In the genomic region with DNA sequence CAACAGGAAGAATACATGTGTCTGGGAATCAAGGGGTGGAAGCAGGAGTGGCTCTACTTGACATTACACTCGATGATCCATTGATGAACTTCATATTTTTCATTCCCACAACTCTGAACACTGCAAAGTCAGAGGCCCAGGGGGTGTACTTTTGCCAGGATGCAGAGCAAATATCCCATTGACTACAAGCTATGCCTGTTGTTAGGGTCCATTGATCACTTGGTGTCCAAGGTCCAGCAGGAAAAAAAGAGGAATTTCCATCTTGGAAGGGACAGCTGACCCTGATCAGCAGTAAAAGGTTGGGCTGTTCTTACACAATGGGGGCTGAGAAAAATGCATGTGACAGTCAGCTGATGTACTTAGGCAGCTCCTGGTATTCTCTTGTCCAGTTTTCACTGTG, we compare ENCODE assay signal across 1 cellular context.
TF ChIP-seq lines count a peak whose summit lies in the region.

No MANE protein-coding gene starts in this region.

TF ChIP-seq in HepG2, 621 proteins besides CTCF, POLR2A, EP300 and RAD21 (continued from another document and continues in another):
- TF ChIP-seq MLXIP (CRISPR knock-in tag; IDR thresholded peaks at IDR 0.05; ENCODE audit: borderline replicate concordance) (no peak), ZNF101 (CRISPR knock-in tag; IDR thresholded peaks at IDR 0.05; ENCODE audit: borderline replicate concordance, low read depth) (no peak), KDM3A (CRISPR knock-in tag; IDR thresholded peaks at IDR 0.05; ENCODE audit: low read depth) (no peak), SUZ12 (IDR thresholded peaks at IDR 0.05; ENCODE audit: low read depth, low read length) (no peak), ZBTB33 (CRISPR knock-in tag; IDR thresholded peaks at IDR 0.05) (no peak), GATA4 (IDR thresholded peaks at IDR 0.05; ENCODE audit: borderline replicate concordance, low read depth) (no peak), ZNF142 (CRISPR knock-in tag; IDR thresholded peaks at IDR 0.05) (no peak), SMARCE1 (IDR thresholded peaks at IDR 0.05; ENCODE audit: borderline replicate concordance) (no peak), ARID4A (CRISPR knock-in tag; IDR thresholded peaks at IDR 0.05; ENCODE audit: borderline replicate concordance) (no peak), MTF2 (CRISPR knock-in tag; IDR thresholded peaks at IDR 0.05; ENCODE audit: borderline replicate concordance) (no peak), ZBTB49 (CRISPR knock-in tag; IDR thresholded peaks at IDR 0.05; ENCODE audit: borderline replicate concordance) (no peak), WIZ (CRISPR knock-in tag; IDR thresholded peaks at IDR 0.05) (no peak), GLI4 (CRISPR knock-in tag; IDR thresholded peaks at IDR 0.05; ENCODE audit: borderline replicate concordance) (no peak), ZSCAN30 (CRISPR knock-in tag; IDR thresholded peaks at IDR 0.05) (no peak), HNF1B (CRISPR knock-in tag; IDR thresholded peaks at IDR 0.05) (no peak)
- TF ChIP-seq, protein P1, sequence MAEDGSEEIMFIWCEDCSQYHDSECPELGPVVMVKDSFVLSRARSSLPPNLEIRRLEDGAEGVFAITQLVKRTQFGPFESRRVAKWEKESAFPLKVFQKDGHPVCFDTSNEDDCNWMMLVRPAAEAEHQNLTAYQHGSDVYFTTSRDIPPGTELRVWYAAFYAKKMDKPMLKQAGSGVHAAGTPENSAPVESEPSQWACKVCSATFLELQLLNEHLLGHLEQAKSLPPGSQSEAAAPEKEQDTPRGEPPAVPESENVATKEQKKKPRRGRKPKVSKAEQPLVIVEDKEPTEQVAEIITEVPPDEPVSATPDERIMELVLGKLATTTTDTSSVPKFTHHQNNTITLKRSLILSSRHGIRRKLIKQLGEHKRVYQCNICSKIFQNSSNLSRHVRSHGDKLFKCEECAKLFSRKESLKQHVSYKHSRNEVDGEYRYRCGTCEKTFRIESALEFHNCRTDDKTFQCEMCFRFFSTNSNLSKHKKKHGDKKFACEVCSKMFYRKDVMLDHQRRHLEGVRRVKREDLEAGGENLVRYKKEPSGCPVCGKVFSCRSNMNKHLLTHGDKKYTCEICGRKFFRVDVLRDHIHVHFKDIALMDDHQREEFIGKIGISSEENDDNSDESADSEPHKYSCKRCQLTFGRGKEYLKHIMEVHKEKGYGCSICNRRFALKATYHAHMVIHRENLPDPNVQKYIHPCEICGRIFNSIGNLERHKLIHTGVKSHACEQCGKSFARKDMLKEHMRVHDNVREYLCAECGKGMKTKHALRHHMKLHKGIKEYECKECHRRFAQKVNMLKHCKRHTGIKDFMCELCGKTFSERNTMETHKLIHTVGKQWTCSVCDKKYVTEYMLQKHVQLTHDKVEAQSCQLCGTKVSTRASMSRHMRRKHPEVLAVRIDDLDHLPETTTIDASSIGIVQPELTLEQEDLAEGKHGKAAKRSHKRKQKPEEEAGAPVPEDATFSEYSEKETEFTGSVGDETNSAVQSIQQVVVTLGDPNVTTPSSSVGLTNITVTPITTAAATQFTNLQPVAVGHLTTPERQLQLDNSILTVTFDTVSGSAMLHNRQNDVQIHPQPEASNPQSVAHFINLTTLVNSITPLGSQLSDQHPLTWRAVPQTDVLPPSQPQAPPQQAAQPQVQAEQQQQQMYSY (CRISPR knock-in tag; IDR thresholded peaks at IDR 0.05): no peak
